In genomic region chr12:47216150-47216677, GRCh38 we compare ENCODE assay signal across 9 cellular contexts.
DNase-seq lines count a peak whose midpoint lies in the region; ATAC-seq and TF ChIP-seq lines count a peak whose summit lies in the region.
"Had no signal": no experiment of that assay in that cellular context is flagged by ENCODE, and none has a peak within 500 bp of the region (broad histone marks: within the 10 kb centered on the region; RNA-seq: fewer than 3 reads in every experiment).

No MANE protein-coding gene starts in this region.

- no peaks in the 10 kb centered on the region for H3K27me3 Mint-ChIP-seq in nephron progenitor cell (ENCODE audit: low read depth, poor library complexity)

- no peak overlapping the region for H4K91ac ChIP-seq in trophoblast cell (ENCODE audit: low read depth, low read length)

- no peak overlapping the region for H2BK12ac ChIP-seq in trophoblast cell (ENCODE audit: low read length)

- no peaks in the 10 kb centered on the region for H4K20me1 ChIP-seq in OCI-LY3 (ENCODE audit: insufficient read depth, low read length)

- H2AK5ac ChIP-seq in trophoblast cell (ENCODE audit: low read length): no peak overlapping the region

- no peak overlapping the region for H3K4ac ChIP-seq in trophoblast cell (ENCODE audit: low read depth, low read length)

- H3K36me3 Mint-ChIP-seq in nephron progenitor cell (ENCODE audit: low read depth): no peaks in the 10 kb centered on the region

- H3K36me3 ChIP-seq in OCI-LY3 (replicated peaks; ENCODE audit: low read depth, low read length) (peaks cover 3% of the 10 kb centered on the region), trophoblast cell (ENCODE audit: control insufficient read depth in 1 of 2, insufficient read depth in 2 of 2, low read length in 2 of 2) (no peaks in the 10 kb centered on the region)

- peak overlapping the region; percentile 77 for H3K9ac ChIP-seq in OCI-LY3 (ENCODE audit: low read length)
- no peak overlapping the region for H3K9ac ChIP-seq in trophoblast cell (ENCODE audit: low read length)

- H3K23ac ChIP-seq in trophoblast cell (ENCODE audit: low read length): no peak overlapping the region

- peaks cover 6% of the 10 kb centered on the region for H3K79me1 ChIP-seq in trophoblast cell (ENCODE audit: low read length)

- H2BK5ac ChIP-seq in trophoblast cell (ENCODE audit: low read depth, low read length, poor library complexity): no peak overlapping the region

- TF ChIP-seq CTCF in OCI-LY3 (IDR thresholded peaks at IDR 0.05; ENCODE audit: low read depth, low read length) (peak; percentile 16; the same call in 1 of the 2 replicates), nephron progenitor cell (IDR thresholded peaks at IDR 0.05) (no peak)

- no peak overlapping the region for H2BK120ac ChIP-seq in trophoblast cell (ENCODE audit: insufficient read depth, low read length, poor library complexity)

- H3K4me3 ChIP-seq in OCI-LY3 (ENCODE audit: low read length): peak overlapping the region; percentile 70
- no peak overlapping the region for H3K4me3 ChIP-seq in trophoblast cell (ENCODE audit: low read depth, low read length)

- H3K27me3 ChIP-seq in OCI-LY3 (ENCODE audit: low read depth, low read length) (no peaks in the 10 kb centered on the region), trophoblast cell (ENCODE audit: insufficient read depth, low read length) (no peaks in the 10 kb centered on the region)

- no peak overlapping the region for H3K4me3 Mint-ChIP-seq in nephron progenitor cell

- H3K79me2 ChIP-seq in OCI-LY3 (ENCODE audit: low read length): peaks cover 19% of the 10 kb centered on the region
- H3K79me2 ChIP-seq in trophoblast cell (ENCODE audit: control insufficient read depth, insufficient read depth, low read length, poor library complexity): no peaks in the 10 kb centered on the region

- no peak overlapping the region for H4K12ac ChIP-seq in trophoblast cell (ENCODE audit: low read depth, low read length)

- peak overlapping the region; percentile 73 for H3K4me2 ChIP-seq in OCI-LY3 (ENCODE audit: low read length)
- H3K4me2 ChIP-seq in trophoblast cell (ENCODE audit: low read length): no peak overlapping the region

- WGBS in trophoblast cell (ENCODE audit: extremely low coverage, insufficient coverage, insufficient read length): no CpG with 5 or more reads among the region's 8 CpGs

- H3K27ac ChIP-seq in OCI-LY3 (ENCODE audit: low read length): peak overlapping the region; percentile 92
- H3K27ac ChIP-seq in trophoblast cell (ENCODE audit: low read depth, low read length): no peak overlapping the region

- H3K9me3 Mint-ChIP-seq in nephron progenitor cell: no peaks in the 10 kb centered on the region

- H3K4me1 ChIP-seq in OCI-LY3 (ENCODE audit: low read length) (peaks cover 57% of the 10 kb centered on the region), trophoblast cell (ENCODE audit: control insufficient read depth in 1 of 2, insufficient read depth in 2 of 2, low read length in 2 of 2) (peaks cover 3% of the 10 kb centered on the region in 2 experiments)

- H3K9me3 ChIP-seq in OCI-LY3 (ENCODE audit: insufficient read depth, low read length): no peaks in the 10 kb centered on the region
- H3K9me3 ChIP-seq in trophoblast cell (ENCODE audit: insufficient read depth, low read depth, low read length): no peaks in the 10 kb centered on the region

- H3K18ac ChIP-seq in trophoblast cell (ENCODE audit: low read length): no peak overlapping the region

- no peak overlapping the region for H3K27ac Mint-ChIP-seq in nephron progenitor cell

- H2AFZ ChIP-seq in OCI-LY3 (ENCODE audit: low read depth, low read length) (no peak overlapping the region), trophoblast cell (ENCODE audit: insufficient read depth, low read length, poor library complexity) (no peak overlapping the region)

- ATAC-seq in GM18499 (IDR thresholded peaks at IDR 0.05; ENCODE audit: insufficient read depth, unreplicated experiment) (peak; percentile 41), HG02623 (IDR thresholded peaks at IDR 0.05; ENCODE audit: unreplicated experiment) (peak; percentile 65)
- ATAC-seq: HCT116 had no signal

- no peak overlapping the region for H3K14ac ChIP-seq in trophoblast cell (ENCODE audit: low read length)

- DNase-seq in activated gamma-delta T cell treated with anti-CD3 and anti-CD28 coated beads, Interleukin-2, amount 50 U/mL, for 16 hours (ENCODE audit: low read depth): peak; percentile 55
- DNase-seq in putamen (ENCODE audit: low spot score) (peak; percentile 42), trophoblast cell (no peak), nephron progenitor cell (no peak), mesenteric fat pad (ENCODE audit: low spot score) (no peak)

- H3K4me1 Mint-ChIP-seq in nephron progenitor cell: no peaks in the 10 kb centered on the region

- no peak overlapping the region for H4K8ac ChIP-seq in trophoblast cell (ENCODE audit: low read depth, low read length)

Comparison
In these comparisons a context has a peak if more than half of its experiments do, and no peak if none do; other contexts are left out.
1. DNase-seq: peak in activated gamma-delta T cell treated with anti-CD3 and anti-CD28 coated beads, Interleukin-2, amount 50 U/mL, for 16 hours (single experiment) and putamen (single experiment); none in trophoblast cell (0 of 2), nephron progenitor cell (single experiment) and mesenteric fat pad (single experiment).